25 cellular contexts compared by ENCODE assay signal in genomic region chr12:54437243-54437642, GRCh38. TPM values are rescaled to one million over a fixed set of nuclear protein-coding genes. Genes with fewer than 3 reads are reported as not detected.
DNase-seq lines count a peak whose midpoint lies in the region; ATAC-seq, FAIRE-seq and TF ChIP-seq lines count a peak whose summit lies in the region.
"Had no signal": no experiment of that assay in that cellular context is flagged by ENCODE, and none has a peak within 500 bp of the region (broad histone marks: within the 10 kb centered on the region; RNA-seq: fewer than 3 reads in every experiment).

No MANE protein-coding gene starts in this region.

- no peak overlapping the region for H3K4me3 ChIP-seq in epithelial cell of esophagus (ENCODE audit: low read length)
- H3K4me3 ChIP-seq: lung had no signal

- no peaks in the 10 kb centered on the region for H3K9me3 Mint-ChIP-seq in activated T-cell treated with anti-CD3 and anti-CD28 coated beads, Interleukin-2, amount 50 U/mL, for 4 hours
- no peaks in the 10 kb centered on the region for H3K9me3 Mint-ChIP-seq in stimulated activated naive B cell treated with anti-CD40 and anti-IgM and Interleukin-4, amounts not matched to agents 10 μg/mL and 1 μg/mL and 100 μg/mL, for 72 hours
- H3K9me3 Mint-ChIP-seq: dendritic cell treated with granulocyte-macrophage colony-stimulating factor and Interleukin-4, amounts not matched to agents 40 ng/mL and 50 ng/mL, for 4 days; WTC11 had no signal

- H3K27ac Mint-ChIP-seq in stimulated activated naive B cell treated with anti-CD40 and anti-IgM and Interleukin-4, amounts not matched to agents 10 μg/mL and 1 μg/mL and 100 μg/mL, for 72 hours, result no peak overlapping the region
- H3K27ac Mint-ChIP-seq: B cell; dendritic cell treated with granulocyte-macrophage colony-stimulating factor and Interleukin-4, amounts not matched to agents 40 ng/mL and 50 ng/mL, for 4 days; WTC11 had no signal

- TF ChIP-seq CTCF in epithelial cell of esophagus (IDR thresholded peaks at IDR 0.05; ENCODE audit: insufficient read depth, low read depth, low read length, missing control alignments), result no peak

- no peak for FAIRE-seq in GM12891 (lab: Jason Lieb, UNC)
- FAIRE-seq: G401.6, GM18507 had no signal

- peaks cover 15% of the 10 kb centered on the region for H3K4me1 Mint-ChIP-seq in activated T-cell treated with anti-CD3 and anti-CD28 coated beads, Interleukin-2, amount 50 U/mL, for 4 hours (ENCODE audit: low read depth)
- H3K4me1 Mint-ChIP-seq in stimulated activated naive B cell treated with anti-CD40 and anti-IgM and Interleukin-4, amounts not matched to agents 10 μg/mL and 1 μg/mL and 100 μg/mL, for 72 hours, result peaks cover 8 to 13% of the 10 kb centered on the region in 2 donors

- no peaks in the 10 kb centered on the region for H3K27me3 Mint-ChIP-seq in activated T-cell treated with anti-CD3 and anti-CD28 coated beads, Interleukin-2, amount 50 U/mL, for 4 hours (ENCODE audit: low read depth)
- peaks cover 4 to 6% of the 10 kb centered on the region in 2 donors for H3K27me3 Mint-ChIP-seq in stimulated activated naive B cell treated with anti-CD40 and anti-IgM and Interleukin-4, amounts not matched to agents 10 μg/mL and 1 μg/mL and 100 μg/mL, for 72 hours
- H3K27me3 Mint-ChIP-seq: dendritic cell treated with granulocyte-macrophage colony-stimulating factor and Interleukin-4, amounts not matched to agents 40 ng/mL and 50 ng/mL, for 4 days had no signal

- no peaks in the 10 kb centered on the region for H3K36me3 Mint-ChIP-seq in activated T-cell treated with anti-CD3 and anti-CD28 coated beads, Interleukin-2, amount 50 U/mL, for 4 hours (ENCODE audit: insufficient read depth)
- H3K36me3 Mint-ChIP-seq in stimulated activated naive B cell treated with anti-CD40 and anti-IgM and Interleukin-4, amounts not matched to agents 10 μg/mL and 1 μg/mL and 100 μg/mL, for 72 hours, result no peaks in the 10 kb centered on the region
- H3K36me3 Mint-ChIP-seq: WTC11 had no signal

- TF ChIP-seq POLR2A in GM12891 (IDR thresholded peaks at IDR 0.05; ENCODE audit: low read depth, low read length), result no peak

- DNase-seq in activated T-cell treated with anti-CD3 and anti-CD28 coated beads, Interleukin-2, amount 50 U/mL, for 4 hours, result no peak
- DNase-seq in activated T-cell treated with anti-CD3 and anti-CD28 coated beads for 4 hours, result no peak
- DNase-seq in epithelial cell of esophagus (ENCODE audit: low read depth), result peak; percentile 83
- DNase-seq in stimulated activated naive B cell treated with anti-CD40 and anti-IgM and Interleukin-4, amounts not matched to agents 10 μg/mL and 1 μg/mL and 100 μg/mL, for 72 hours, result no peak
- no peak for DNase-seq in NCI-H82 (lab: John Stamatoyannopoulos, UW)
- DNase-seq in GM12891 (ENCODE audit: insufficient read length, low spot score), result no peak
- DNase-seq: activated naive CD4-positive, alpha-beta T cell treated with anti-CD3 and anti-CD28 coated beads, Interleukin-2, amount 50 U/mL, for 16 hours; activated T-cell treated with anti-CD3 and anti-CD28 coated beads, Interleukin-2, amount 50 U/mL, for 1 hour; aorta; caudate nucleus; KG1; MV-4-11; NCI-H510A treated with DMSO at 0.1 percent for 48 hours; stimulated activated CD4-positive, alpha-beta T cell treated with anti-CD3 and anti-CD28 coated beads, Interleukin-15, amount 100 ng/mL, for 24 hours had no signal

- no peak overlapping the region for H3K4me3 Mint-ChIP-seq in activated T-cell treated with anti-CD3 and anti-CD28 coated beads, Interleukin-2, amount 50 U/mL, for 4 hours
- no peak overlapping the region for H3K4me3 Mint-ChIP-seq in stimulated activated naive B cell treated with anti-CD40 and anti-IgM and Interleukin-4, amounts not matched to agents 10 μg/mL and 1 μg/mL and 100 μg/mL, for 72 hours
- H3K4me3 Mint-ChIP-seq: B cell; dendritic cell treated with granulocyte-macrophage colony-stimulating factor and Interleukin-4, amounts not matched to agents 40 ng/mL and 50 ng/mL, for 4 days; WTC11 had no signal

- peak; percentile 51 to 55 for ATAC-seq in activated T-cell treated with anti-CD3 and anti-CD28 coated beads, Interleukin-2, amount 50 U/mL, for 4 hours
- ATAC-seq in HG02623 (IDR thresholded peaks at IDR 0.05; ENCODE audit: unreplicated experiment) (peak; percentile 43), HG03025 (IDR thresholded peaks at IDR 0.05; ENCODE audit: low FRiP score, unreplicated experiment) (no peak)
- peak; percentile 39 to 67 for ATAC-seq in stimulated activated naive B cell treated with anti-CD40 and anti-IgM and Interleukin-4, amounts not matched to agents 10 μg/mL and 1 μg/mL and 100 μg/mL, for 72 hours (replicated peaks)
- ATAC-seq: HCT116, WTC11 had no signal

TF ChIP-seq in GM12891, 5 proteins besides CTCF, POLR2A, EP300 and RAD21:
- no peak for TF ChIP-seq TAF1 (IDR thresholded peaks at IDR 0.05; ENCODE audit: low read depth, low read length)
- TF ChIP-seq POU2F2 (IDR thresholded peaks at IDR 0.05; ENCODE audit: low read depth, low read length), result no peak
- TF ChIP-seq SPI1 (IDR thresholded peaks at IDR 0.05; ENCODE audit: low read depth, low read length), result no peak
- no peak for TF ChIP-seq PAX5 (IDR thresholded peaks at IDR 0.05; ENCODE audit: insufficient read depth, low read length, severe bottlenecking)
- no peak for TF ChIP-seq POLR2AphosphoS5 (IDR thresholded peaks at IDR 0.05; ENCODE audit: low read depth, low read length)

RNA-seq across cellular contexts. Expression of gene ITGA5, which starts 18.2 kb away (rescaled TPM):
- 10 to 100 TPM in 2 of 3 donors, 1 to 10 TPM in 1; 9.3 to 16.4 (median 12.4) TPM for total RNA-seq in activated T-cell treated with anti-CD3 and anti-CD28 coated beads, Interleukin-2, amount 50 U/mL, for 4 hours
- polyA plus RNA-seq in GM12891 (2012; ENCODE audit: low read depth, missing spikeins), result 8.4 TPM

RNA-seq across cellular contexts. Expression of gene GTSF1, which starts 36.2 kb away (rescaled TPM):
- total RNA-seq in activated T-cell treated with anti-CD3 and anti-CD28 coated beads, Interleukin-2, amount 50 U/mL, for 4 hours, result 10 to 100 TPM in 1 of 3 donors, 1 to 10 TPM in 2; 2.5 to 11.6 (median 7.9) TPM
- polyA plus RNA-seq in GM12891 (2012; ENCODE audit: low read depth, missing spikeins), result 108 TPM
- total RNA-seq: A673, aorta, glomerular endothelial cell had no signal

RNA-seq across cellular contexts. Expression of gene ZNF385A, which starts 52.7 kb away (rescaled TPM):
- total RNA-seq in activated T-cell treated with anti-CD3 and anti-CD28 coated beads, Interleukin-2, amount 50 U/mL, for 4 hours, result 1 to 10 TPM in 1 of 3 donors, under 1 TPM in 2; 0.48 to 1.1 (median 0.55) TPM
- 7.9 TPM for polyA plus RNA-seq in GM12891 (2012; ENCODE audit: low read depth, missing spikeins)
